8 cellular contexts compared by ENCODE assay signal in genomic region chr16:56625140-56625942, GRCh38. TPM values are rescaled to one million over a fixed set of nuclear protein-coding genes. Genes with fewer than 3 reads are reported as not detected.
DNase-seq lines count a peak whose midpoint lies in the region; ATAC-seq lines count a peak whose summit lies in the region.

MT1E (plus strand) TSS chr16:56625781; CDS start chr16:56625852, 71 bp downstream.

- no peaks in the 10 kb centered on the region for H3K9me3 Mint-ChIP-seq in central memory CD8-positive, alpha-beta T cell

- peak within 1 kb of the TSS; percentile 91 for H3K27ac Mint-ChIP-seq in central memory CD8-positive, alpha-beta T cell (ENCODE audit: low read depth)

- DNase-seq in DMS153 (lab: John Stamatoyannopoulos, UW) (peak; percentile 42), islet precursor cell (peak; percentile 62), GM19238 (ENCODE audit: insufficient read length, low spot score) (no peak)
- peak in 1 of 2 donors; percentile 54 for DNase-seq in central memory CD8-positive, alpha-beta T cell (ENCODE audit: low spot score in 2 of 2)

- peak within 1 kb of the TSS; percentile 87 for H3K9ac ChIP-seq in skeletal muscle satellite cell (ENCODE audit: low read depth, low read length)

- H3K9me3 ChIP-seq in skeletal muscle satellite cell (replicated peaks; ENCODE audit: low read length): no peaks in the 10 kb centered on the region

- no peaks in the 10 kb centered on the region for H3K36me3 ChIP-seq in skeletal muscle satellite cell (ENCODE audit: insufficient read depth, low read length)

- intact Hi-C loops in T-helper 1 cell treated with Interleukin-12 subunit alpha and Interleukin-12 subunit beta and Interleukin-4 antibody, amounts not matched to agents 30 ng/mL and 1 ng/mL, for 36 hours (cut with micrococcal nuclease): loop anchor here (1.0 kb wide), 8 partner anchors 8 to 77 kb away; partner anchors contain the start of genes MT1F, MT1X and MT2A

- no peaks in the 10 kb centered on the region for H3K27me3 ChIP-seq in skeletal muscle satellite cell (ENCODE audit: control insufficient read depth, insufficient read depth, low read length)

- peaks cover 9% of the 10 kb centered on the region for H3K4me1 ChIP-seq in skeletal muscle satellite cell (ENCODE audit: control insufficient read depth, insufficient read depth, low read length)

- peak within 1 kb of the TSS; percentile 90 for H3K4me2 ChIP-seq in skeletal muscle satellite cell (ENCODE audit: low read length)

- H3K4me3 Mint-ChIP-seq in central memory CD8-positive, alpha-beta T cell: peak within 1 kb of the TSS; percentile 97

- ATAC-seq in HG03097 (IDR thresholded peaks at IDR 0.05; ENCODE audit: low FRiP score, unreplicated experiment) (peak; percentile 49), GM21367 (IDR thresholded peaks at IDR 0.05; ENCODE audit: unreplicated experiment) (no peak)
- ATAC-seq in central memory CD8-positive, alpha-beta T cell (replicated peaks; ENCODE audit: extremely low read depth, poor library complexity, severe bottlenecking): peak; percentile 98

- peaks cover 15% of the 10 kb centered on the region for H3K4me1 Mint-ChIP-seq in central memory CD8-positive, alpha-beta T cell

- H3K27me3 Mint-ChIP-seq in central memory CD8-positive, alpha-beta T cell: peaks cover 1% of the 10 kb centered on the region

- peak within 1 kb of the TSS; percentile 78 for H3K4me3 ChIP-seq in skeletal muscle satellite cell (ENCODE audit: low read length)

- H3K36me3 Mint-ChIP-seq in central memory CD8-positive, alpha-beta T cell (ENCODE audit: insufficient read depth): peaks cover 5% of the 10 kb centered on the region

RNA-seq across cellular contexts. Expression of gene MT1E, which starts in this region (rescaled TPM):
- 152 and 159 TPM in 2 replicates for total RNA-seq in T-helper 1 cell treated with Interleukin-12 subunit alpha and Interleukin-12 subunit beta and Interleukin-4 antibody, amounts not matched to agents 30 ng/mL and 1 ng/mL, for 36 hours
- 578 and 773 TPM in 2 replicates for total RNA-seq in skeletal muscle satellite cell (2012; rRNA removed)
